In the genomic region with DNA sequence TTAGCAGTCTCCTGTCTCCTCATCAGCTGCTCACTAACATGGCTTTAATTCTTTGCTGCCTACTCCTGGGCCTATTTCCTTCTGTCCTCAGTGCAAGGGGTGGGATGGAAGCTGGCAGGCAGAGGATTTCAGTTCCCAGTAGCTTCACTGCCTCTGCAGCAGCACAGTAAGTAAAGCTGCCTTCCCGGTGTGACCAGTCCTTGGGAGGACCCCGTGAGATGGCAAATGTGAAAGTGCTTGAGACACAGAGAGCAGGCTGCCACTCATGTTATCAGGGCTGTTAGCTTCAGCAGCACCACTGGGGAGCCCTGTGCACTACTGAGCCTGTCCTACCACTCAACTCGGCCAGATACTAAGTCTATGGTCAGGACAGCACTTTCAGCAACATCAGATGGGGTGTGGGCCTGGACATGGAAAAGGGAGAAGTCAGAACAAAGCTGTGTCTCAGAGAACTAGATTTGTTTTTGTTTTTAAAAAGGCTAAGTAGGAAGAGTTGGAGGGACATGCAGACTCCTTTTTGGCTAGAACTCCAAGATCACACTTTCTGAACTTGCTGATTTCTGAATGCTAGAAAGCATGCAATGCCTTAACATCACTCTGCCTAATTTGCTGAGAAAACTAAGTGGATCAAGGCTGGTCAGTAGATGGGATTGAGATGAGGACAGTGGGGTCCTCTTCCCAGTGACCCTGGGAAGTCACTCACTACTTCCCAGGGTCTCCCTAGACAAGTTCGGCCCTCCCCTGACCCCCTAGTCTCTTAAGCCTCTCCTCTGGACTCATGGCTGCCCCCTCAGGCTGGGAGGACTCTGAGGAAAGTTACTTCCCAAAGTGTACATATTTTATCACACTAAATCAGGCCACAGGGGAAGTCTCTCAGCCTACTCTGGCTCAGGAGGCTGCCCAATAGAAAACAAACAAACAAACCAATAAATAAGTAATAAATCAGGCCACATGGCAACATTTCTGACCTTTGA, we compare ENCODE assay signal across 1 cellular context.
A peak's percentile ranks its signal among the peaks of the same experiment; 100 is the strongest.
TF ChIP-seq lines count a peak whose summit lies in the region.

No MANE protein-coding gene starts in this region.

TF ChIP-seq in HepG2, 621 proteins besides CTCF, POLR2A, EP300 and RAD21 (continued from another document):
- 0 out of 2 replicates have a peak, but pooled peaks have one; percentile 11 for TF ChIP-seq ZNF678 (CRISPR knock-in tag; IDR thresholded peaks at IDR 0.05)
- TF ChIP-seq ZNF572 (CRISPR knock-in tag; IDR thresholded peaks at IDR 0.05): no peak
- no peak; the same call in 1 of the 2 replicates for TF ChIP-seq TBX2 (CRISPR knock-in tag; IDR thresholded peaks at IDR 0.05; ENCODE audit: borderline replicate concordance)
- no peak for TF ChIP-seq NCOR1 (IDR thresholded peaks at IDR 0.05; ENCODE audit: borderline replicate concordance, low read length)
- no peak for TF ChIP-seq ZNF75D (CRISPR knock-in tag; IDR thresholded peaks at IDR 0.05; ENCODE audit: borderline replicate concordance)
- TF ChIP-seq, protein P1, sequence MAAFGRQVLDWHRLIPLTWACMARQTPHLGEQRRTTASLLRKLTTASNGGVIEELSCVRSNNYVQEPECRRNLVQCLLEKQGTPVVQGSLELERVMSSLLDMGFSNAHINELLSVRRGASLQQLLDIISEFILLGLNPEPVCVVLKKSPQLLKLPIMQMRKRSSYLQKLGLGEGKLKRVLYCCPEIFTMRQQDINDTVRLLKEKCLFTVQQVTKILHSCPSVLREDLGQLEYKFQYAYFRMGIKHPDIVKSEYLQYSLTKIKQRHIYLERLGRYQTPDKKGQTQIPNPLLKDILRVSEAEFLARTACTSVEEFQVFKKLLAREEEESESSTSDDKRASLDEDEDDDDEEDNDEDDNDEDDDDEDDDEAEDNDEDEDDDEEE (CRISPR knock-in tag; IDR thresholded peaks at IDR 0.05): no peak; the same call in 1 of the 2 replicates
- TF ChIP-seq, protein P2, sequence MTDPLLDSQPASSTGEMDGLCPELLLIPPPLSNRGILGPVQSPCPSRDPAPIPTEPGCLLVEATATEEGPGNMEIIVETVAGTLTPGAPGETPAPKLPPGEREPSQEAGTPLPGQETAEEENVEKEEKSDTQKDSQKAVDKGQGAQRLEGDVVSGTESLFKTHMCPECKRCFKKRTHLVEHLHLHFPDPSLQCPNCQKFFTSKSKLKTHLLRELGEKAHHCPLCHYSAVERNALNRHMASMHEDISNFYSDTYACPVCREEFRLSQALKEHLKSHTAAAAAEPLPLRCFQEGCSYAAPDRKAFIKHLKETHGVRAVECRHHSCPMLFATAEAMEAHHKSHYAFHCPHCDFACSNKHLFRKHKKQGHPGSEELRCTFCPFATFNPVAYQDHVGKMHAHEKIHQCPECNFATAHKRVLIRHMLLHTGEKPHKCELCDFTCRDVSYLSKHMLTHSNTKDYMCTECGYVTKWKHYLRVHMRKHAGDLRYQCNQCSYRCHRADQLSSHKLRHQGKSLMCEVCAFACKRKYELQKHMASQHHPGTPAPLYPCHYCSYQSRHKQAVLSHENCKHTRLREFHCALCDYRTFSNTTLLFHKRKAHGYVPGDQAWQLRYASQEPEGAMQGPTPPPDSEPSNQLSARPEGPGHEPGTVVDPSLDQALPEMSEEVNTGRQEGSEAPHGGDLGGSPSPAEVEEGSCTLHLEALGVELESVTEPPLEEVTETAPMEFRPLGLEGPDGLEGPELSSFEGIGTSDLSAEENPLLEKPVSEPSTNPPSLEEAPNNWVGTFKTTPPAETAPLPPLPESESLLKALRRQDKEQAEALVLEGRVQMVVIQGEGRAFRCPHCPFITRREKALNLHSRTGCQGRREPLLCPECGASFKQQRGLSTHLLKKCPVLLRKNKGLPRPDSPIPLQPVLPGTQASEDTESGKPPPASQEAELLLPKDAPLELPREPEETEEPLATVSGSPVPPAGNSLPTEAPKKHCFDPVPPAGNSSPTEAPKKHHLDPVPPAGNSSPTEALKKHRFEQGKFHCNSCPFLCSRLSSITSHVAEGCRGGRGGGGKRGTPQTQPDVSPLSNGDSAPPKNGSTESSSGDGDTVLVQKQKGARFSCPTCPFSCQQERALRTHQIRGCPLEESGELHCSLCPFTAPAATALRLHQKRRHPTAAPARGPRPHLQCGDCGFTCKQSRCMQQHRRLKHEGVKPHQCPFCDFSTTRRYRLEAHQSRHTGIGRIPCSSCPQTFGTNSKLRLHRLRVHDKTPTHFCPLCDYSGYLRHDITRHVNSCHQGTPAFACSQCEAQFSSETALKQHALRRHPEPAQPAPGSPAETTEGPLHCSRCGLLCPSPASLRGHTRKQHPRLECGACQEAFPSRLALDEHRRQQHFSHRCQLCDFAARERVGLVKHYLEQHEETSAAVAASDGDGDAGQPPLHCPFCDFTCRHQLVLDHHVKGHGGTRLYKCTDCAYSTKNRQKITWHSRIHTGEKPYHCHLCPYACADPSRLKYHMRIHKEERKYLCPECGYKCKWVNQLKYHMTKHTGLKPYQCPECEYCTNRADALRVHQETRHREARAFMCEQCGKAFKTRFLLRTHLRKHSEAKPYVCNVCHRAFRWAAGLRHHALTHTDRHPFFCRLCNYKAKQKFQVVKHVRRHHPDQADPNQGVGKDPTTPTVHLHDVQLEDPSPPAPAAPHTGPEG (CRISPR knock-in tag; IDR thresholded peaks at IDR 0.05): no peak
- TF ChIP-seq ZNF12 (CRISPR knock-in tag; IDR thresholded peaks at IDR 0.05): no peak
- no peak for TF ChIP-seq ZNF333 (CRISPR knock-in tag; IDR thresholded peaks at IDR 0.05; ENCODE audit: borderline replicate concordance)
- TF ChIP-seq, protein P3, sequence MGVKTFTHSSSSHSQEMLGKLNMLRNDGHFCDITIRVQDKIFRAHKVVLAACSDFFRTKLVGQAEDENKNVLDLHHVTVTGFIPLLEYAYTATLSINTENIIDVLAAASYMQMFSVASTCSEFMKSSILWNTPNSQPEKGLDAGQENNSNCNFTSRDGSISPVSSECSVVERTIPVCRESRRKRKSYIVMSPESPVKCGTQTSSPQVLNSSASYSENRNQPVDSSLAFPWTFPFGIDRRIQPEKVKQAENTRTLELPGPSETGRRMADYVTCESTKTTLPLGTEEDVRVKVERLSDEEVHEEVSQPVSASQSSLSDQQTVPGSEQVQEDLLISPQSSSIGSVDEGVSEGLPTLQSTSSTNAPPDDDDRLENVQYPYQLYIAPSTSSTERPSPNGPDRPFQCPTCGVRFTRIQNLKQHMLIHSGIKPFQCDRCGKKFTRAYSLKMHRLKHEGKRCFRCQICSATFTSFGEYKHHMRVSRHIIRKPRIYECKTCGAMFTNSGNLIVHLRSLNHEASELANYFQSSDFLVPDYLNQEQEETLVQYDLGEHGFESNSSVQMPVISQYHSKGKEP (CRISPR knock-in tag; IDR thresholded peaks at IDR 0.05): no peak
- TF ChIP-seq ZBTB1 (CRISPR knock-in tag; IDR thresholded peaks at IDR 0.05; ENCODE audit: borderline replicate concordance): no peak
- no peak for TF ChIP-seq BRCA1 (CRISPR knock-in tag; IDR thresholded peaks at IDR 0.05)
- peak; percentile 46 for TF ChIP-seq PHF20 (CRISPR knock-in tag; IDR thresholded peaks at IDR 0.05)
